Comparison of ENCODE assay signal across 9 cellular contexts in the genomic region with DNA sequence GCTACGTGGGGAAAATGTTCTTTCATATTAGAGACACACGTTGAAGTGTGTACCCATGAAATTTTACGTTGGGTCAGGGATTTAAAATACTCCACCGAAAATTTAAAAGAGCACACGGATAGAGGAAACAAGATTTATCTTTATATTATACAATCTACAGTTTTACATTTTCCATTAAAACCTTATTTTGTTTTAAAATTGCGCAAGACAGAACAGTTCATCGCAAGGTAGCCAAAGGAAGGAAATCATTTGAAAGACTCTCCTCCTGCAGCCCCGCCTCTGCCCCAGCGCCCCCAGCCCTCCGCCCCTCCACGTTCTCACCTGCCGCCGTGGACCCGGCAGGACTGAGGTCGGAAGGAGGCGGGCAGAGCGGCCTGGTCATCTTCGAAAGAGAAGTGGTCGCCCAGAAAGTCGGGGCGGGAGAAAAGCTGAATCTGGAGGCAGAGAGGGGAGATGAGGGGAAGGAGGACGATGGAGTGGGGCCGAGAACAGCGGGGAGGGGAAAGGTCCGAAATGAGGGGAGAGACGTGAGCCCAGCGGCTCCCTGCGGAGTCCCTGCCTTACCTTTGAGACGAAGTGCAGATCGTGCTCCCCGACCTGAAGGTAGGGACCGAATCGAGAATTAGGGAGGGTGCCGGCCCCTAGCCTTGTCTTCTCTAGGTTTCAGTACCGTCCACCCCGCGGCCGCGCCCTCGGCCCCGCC. TPM values are rescaled to one million over a fixed set of nuclear protein-coding genes. Genes with fewer than 3 reads are reported as not detected.
DNase-seq lines count a peak whose midpoint lies in the region; ATAC-seq, FAIRE-seq and TF ChIP-seq lines count a peak whose summit lies in the region.
"Had no signal": no experiment of that assay in that cellular context is flagged by ENCODE, and none has a peak within 500 bp of the region (broad histone marks: within the 10 kb centered on the region; RNA-seq: fewer than 3 reads in every experiment).

No MANE protein-coding gene starts in this region.

- H3K36me3 Mint-ChIP-seq in activated CD4-positive, alpha-beta T cell treated with anti-CD3 and anti-CD28 coated beads for 36 hours (ENCODE audit: low read depth) = no peaks in the 10 kb centered on the region

- POLR2A ChIA-PET in activated CD4-positive, alpha-beta T cell treated with anti-CD3 and anti-CD28 coated beads for 36 hours (lab: Charles Lee) = interaction anchor here (0.6 kb wide), 1 partner anchor 149 kb away, joined by 3 read pairs; no protein-coding TSS in a partner anchor

- no peaks in the 10 kb centered on the region for H3K9me3 Mint-ChIP-seq in activated CD4-positive, alpha-beta T cell treated with anti-CD3 and anti-CD28 coated beads for 36 hours (ENCODE audit: low read depth)

- no peaks in the 10 kb centered on the region for H3K27me3 Mint-ChIP-seq in activated CD4-positive, alpha-beta T cell treated with anti-CD3 and anti-CD28 coated beads for 36 hours

- CTCF ChIA-PET in activated CD4-positive, alpha-beta T cell treated with anti-CD3 and anti-CD28 coated beads for 36 hours (lab: Charles Lee) = interaction anchor here (0.9 to 1.0 kb wide), 2 partner anchors 28 to 60 kb away, joined by 3 to 6 read pairs; no protein-coding TSS in a partner anchor

- peak overlapping the region; percentile 75 for H3K4me3 Mint-ChIP-seq in activated CD4-positive, alpha-beta T cell treated with anti-CD3 and anti-CD28 coated beads for 36 hours

- H3K4me1 ChIP-seq in right cardiac atrium (ENCODE audit: control insufficient read depth, insufficient read depth, low read length) (no peaks in the 10 kb centered on the region), small intestine (ENCODE audit: control insufficient read depth in 2 of 2, insufficient read depth in 1 of 2, low read depth in 1 of 2, low read length in 1 of 2) (peaks cover 0 to 3% of the 10 kb centered on the region in 2 donors)

- FAIRE-seq in small intestine (lab: Jason Lieb, UNC) (no peak), D721Med (lab: Jason Lieb, UNC) (no peak)

- H3K4me3 ChIP-seq in right cardiac atrium (ENCODE audit: low read length) (peak overlapping the region; percentile 44), small intestine (ENCODE audit: low read depth in 1 of 2, low read length in 2 of 2) (peak overlapping the region; percentile 28 to 42)

- WGBS in right cardiac atrium = 4% methylated on average over 41 of the region's 41 CpGs
- WGBS in small intestine, 3 donors = 2 to 4% (median 3%) methylated on average over 36 to 41 of the region's 41 CpGs

- H3K9me3 ChIP-seq in right cardiac atrium (ENCODE audit: control insufficient read depth, low read length) (no peaks in the 10 kb centered on the region), small intestine (ENCODE audit: control insufficient read depth, low read depth) (no peaks in the 10 kb centered on the region)

- intact Hi-C loops in activated CD4-positive, alpha-beta T cell treated with anti-CD3 and anti-CD28 coated beads for 36 hours (cut with DNase I, micrococcal nuclease) = loop anchor here in 1 of 2 experiments (1.0 to 2.0 kb wide), 5 partner anchors 15 to 102 kb away; a partner anchor contains a TSS
- intact Hi-C loops in right cardiac atrium (cut with DNase I) = no loop called here

- H3K27me3 ChIP-seq in right cardiac atrium (ENCODE audit: control insufficient read depth, insufficient read depth) (no peaks in the 10 kb centered on the region), small intestine (ENCODE audit: control insufficient read depth in 2 of 2, insufficient read depth in 2 of 2, low read length in 2 of 2) (peaks cover 0 to 5% of the 10 kb centered on the region in 2 donors)

- DNase-seq in activated CD4-positive, alpha-beta T cell treated with anti-CD3 and anti-CD28 coated beads for 36 hours = no peak
- DNase-seq in activated CD4-positive, alpha-beta T cell treated with anti-CD3 and anti-CD28 coated beads, Interleukin-2, amount 50 U/mL, for 1 hour = no peak
- DNase-seq in right cardiac atrium (peak in 2 of 3 donors; percentile 29 to 57), small intestine (no peak), D721Med (ENCODE audit: insufficient read length, low spot score) (no peak), Ammon's horn (ENCODE audit: low spot score) (no peak)

- no peak overlapping the region for H3K27ac Mint-ChIP-seq in activated CD4-positive, alpha-beta T cell treated with anti-CD3 and anti-CD28 coated beads for 36 hours

- peak; percentile 6 for ATAC-seq in activated CD4-positive, alpha-beta T cell treated with anti-CD3 and anti-CD28 coated beads for 36 hours
- ATAC-seq in right cardiac atrium (peak in 1 of 2 donors; percentile 14), GM19463 (IDR thresholded peaks at IDR 0.05; ENCODE audit: unreplicated experiment) (no peak)

- peaks cover 0 to 7% of the 10 kb centered on the region in 2 donors for H3K36me3 ChIP-seq in small intestine (ENCODE audit: control insufficient read depth in 2 of 2, insufficient read depth in 2 of 2, low read length in 2 of 2)

- no peak for TF ChIP-seq CTCF in VCaP (conservative IDR thresholded peaks at IDR 0.05)
- no peak for TF ChIP-seq CTCF in D721Med (IDR thresholded peaks at IDR 0.05; ENCODE audit: insufficient read depth, missing control alignments)

- no peaks in the 10 kb centered on the region for H3K4me1 Mint-ChIP-seq in activated CD4-positive, alpha-beta T cell treated with anti-CD3 and anti-CD28 coated beads for 36 hours

- H3K27ac ChIP-seq in VCaP (peak overlapping the region; percentile 67), right cardiac atrium (ENCODE audit: low read length) (no peak overlapping the region), small intestine (ENCODE audit: low read depth in 1 of 2, low read length in 1 of 2) (no peak overlapping the region)

RNA-seq across cellular contexts. Expression of a gene that starts 18.0 kb away (rescaled TPM):
- 1 to 10 TPM; 1.5 to 1.6 TPM for total RNA-seq in activated CD4-positive, alpha-beta T cell treated with anti-CD3 and anti-CD28 coated beads for 36 hours
- total RNA-seq in right cardiac atrium = not detected
- polyA plus RNA-seq in right cardiac atrium = not detected
- 100 to 1,000 TPM in 2 of 3 donors, 1 to 10 TPM in 1; 6.7 to 267 (median 121) TPM for polyA plus RNA-seq in small intestine
- total RNA-seq: subcutaneous adipose tissue had no signal

RNA-seq across cellular contexts. Expression of a gene that starts 18.2 kb away (rescaled TPM):
- total RNA-seq in activated CD4-positive, alpha-beta T cell treated with anti-CD3 and anti-CD28 coated beads for 36 hours = 100 to 1,000 TPM; 216 to 217 TPM
- 1 to 10 TPM; 1.8 to 5.7 (median 4.1) TPM for total RNA-seq in right cardiac atrium
- 4.5 TPM for polyA plus RNA-seq in right cardiac atrium
- 100 to 1,000 TPM in 1 of 3 donors, 10 to 100 TPM in 2; 31.1 to 116 (median 42.5) TPM for polyA plus RNA-seq in small intestine

RNA-seq across cellular contexts. Expression of a gene that starts 29.5 kb away (rescaled TPM):
- 10 to 100 TPM; 19.4 to 22.2 TPM for total RNA-seq in activated CD4-positive, alpha-beta T cell treated with anti-CD3 and anti-CD28 coated beads for 36 hours
- 10 to 100 TPM; 13.7 to 18.5 (median 16.0) TPM for total RNA-seq in right cardiac atrium
- polyA plus RNA-seq in right cardiac atrium (13.3 TPM), small intestine (10 to 100 TPM in 1 of 3 donors, 1 to 10 TPM in 2; 1.1 to 20.2 (median 2.7) TPM)

RNA-seq across cellular contexts. Expression of a gene that starts 36.6 kb away (rescaled TPM):
- total RNA-seq in activated CD4-positive, alpha-beta T cell treated with anti-CD3 and anti-CD28 coated beads for 36 hours = not detected
- total RNA-seq in right cardiac atrium = under 1 TPM in 1 of 4 donors, not detected in 3; 0.23 TPM
- polyA plus RNA-seq in right cardiac atrium = not detected
- polyA plus RNA-seq in small intestine = under 1 TPM in 1 of 3 donors, not detected in 2; 0.07 TPM
- total RNA-seq: subcutaneous adipose tissue had no signal

RNA-seq across cellular contexts. Expression of a gene that starts 56.0 kb away (rescaled TPM):
- 100 to 1,000 TPM; 267 to 381 TPM for total RNA-seq in activated CD4-positive, alpha-beta T cell treated with anti-CD3 and anti-CD28 coated beads for 36 hours
- 10 to 100 TPM; 28.9 to 71.3 (median 51.1) TPM for total RNA-seq in right cardiac atrium
- polyA plus RNA-seq in right cardiac atrium = 41.9 TPM
- polyA plus RNA-seq in small intestine = 100 to 1,000 TPM; 157 to 238 (median 199) TPM

Comparison
In these comparisons a context has a peak if more than half of its experiments do, and no peak if none do; other contexts are left out.
1. DNase-seq: peak in right cardiac atrium (2 of 3); none in activated CD4-positive, alpha-beta T cell treated with anti-CD3 and anti-CD28 coated beads for 36 hours (single experiment), activated CD4-positive, alpha-beta T cell treated with anti-CD3 and anti-CD28 coated beads, Interleukin-2, amount 50 U/mL, for 1 hour (single experiment), small intestine (single experiment), D721Med (single experiment) and Ammon's horn (single experiment).
2. RNA of a gene that starts 18.2 kb away (total RNA-seq): 216 to 217 TPM in activated CD4-positive, alpha-beta T cell treated with anti-CD3 and anti-CD28 coated beads for 36 hours; 1.8 to 5.7 TPM in right cardiac atrium; every median in the first group is over 10 times any median in the second.